In the genomic region with DNA sequence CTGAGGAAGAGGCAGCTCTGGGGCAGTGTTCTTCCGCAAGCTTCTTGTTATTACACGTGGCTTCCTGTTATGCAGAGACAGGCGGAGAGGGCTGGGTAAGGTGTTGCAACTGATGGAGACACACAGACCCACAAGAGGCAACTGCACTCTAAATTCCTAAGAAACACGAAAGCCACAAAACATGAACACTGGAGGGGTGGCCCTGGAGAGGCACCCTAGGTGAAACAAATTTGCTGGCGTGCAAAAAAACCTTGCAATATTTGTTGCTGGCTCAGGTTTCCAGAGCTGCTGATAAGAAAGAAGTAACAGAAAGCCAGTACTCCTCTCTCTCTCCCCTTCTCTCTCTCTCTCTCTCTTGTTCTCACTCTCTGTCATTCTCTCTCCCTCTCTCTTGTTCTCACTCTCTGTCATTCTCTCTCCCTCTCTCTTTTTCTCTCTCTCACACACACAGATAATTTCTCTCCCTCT, we compare ENCODE assay signal across 8 cellular contexts. TPM values are rescaled to one million over a fixed set of nuclear protein-coding genes. Genes with fewer than 3 reads are reported as not detected.
DNase-seq lines count a peak whose midpoint lies in the region; ATAC-seq and TF ChIP-seq lines count a peak whose summit lies in the region.

No MANE protein-coding gene starts in this region.

- H3K27ac Mint-ChIP-seq in endodermal cell, result no peak overlapping the region

- in situ Hi-C loops in KBM-7 (cut with MboI; ENCODE audit: low pct_unique_long_range_greater_than_20kb, low sequenced_read_pairs), result no loop called here

- no peaks in the 10 kb centered on the region; the same call in 1 of the 2 replicates for H3K36me3 ChIP-seq in DOHH2 (ENCODE audit: control insufficient read depth, low read length)
- H3K36me3 ChIP-seq in WERI-Rb-1, result no peaks in the 10 kb centered on the region
- no peaks in the 10 kb centered on the region for H3K36me3 ChIP-seq in BE2C
- no peaks in the 10 kb centered on the region for H3K36me3 ChIP-seq in endodermal cell (ENCODE audit: control insufficient read depth, insufficient read depth, low read length)

- no peak overlapping the region for H3K9ac ChIP-seq in endodermal cell (ENCODE audit: extremely low read depth, low read length, poor library complexity, severe bottlenecking)

- H3F3A ChIP-seq in DOHH2 (ENCODE audit: control insufficient read depth, insufficient read depth), result peaks cover 37% of the 10 kb centered on the region

- H3K36me3 Mint-ChIP-seq in endodermal cell (ENCODE audit: low read depth), result no peaks in the 10 kb centered on the region

- H3K4me1 Mint-ChIP-seq in endodermal cell, result peaks cover 31% of the 10 kb centered on the region

- H3K79me2 ChIP-seq in DOHH2 (ENCODE audit: control insufficient read depth, low read length), result peaks cover 44% of the 10 kb centered on the region

- H3K27me3 ChIP-seq in DOHH2 (ENCODE audit: control insufficient read depth, low read length), result no peaks in the 10 kb centered on the region
- H3K27me3 ChIP-seq in foreskin keratinocyte, result no peaks in the 10 kb centered on the region
- peaks cover 39% of the 10 kb centered on the region for H3K27me3 ChIP-seq in WERI-Rb-1 (ENCODE audit: insufficient read depth, low read depth, severe bottlenecking)
- H3K27me3 ChIP-seq in BE2C, result no peaks in the 10 kb centered on the region
- no peaks in the 10 kb centered on the region for H3K27me3 ChIP-seq in endodermal cell (ENCODE audit: control insufficient read depth, insufficient read depth, low read length, poor library complexity, severe bottlenecking)

- DNase-seq in KBM-7 (peak; percentile 88), foreskin keratinocyte (peak; percentile 50 to 64), WERI-Rb-1 (no peak), BE2C (no peak), endodermal cell (no peak)
- peak; percentile 78 for DNase-seq in activated CD8-positive, alpha-beta memory T cell treated with anti-CD3 and anti-CD28 coated beads for 24 hours
- DNase-seq in stimulated activated CD4-positive, alpha-beta T cell treated with anti-CD3 and anti-CD28 coated beads, Interleukin-15, amount 100 ng/mL, for 24 hours, result peak; percentile 72

- 78 to 83% methylated on average over 3 to 5 of the region's 5 CpGs for WGBS in endodermal cell (ENCODE audit: insufficient coverage in 1 of 2, insufficient read length in 1 of 2), 2 experiments

- H3K4me3 ChIP-seq in DOHH2 (ENCODE audit: low read length) (peak overlapping the region; percentile 65), WERI-Rb-1 (ENCODE audit: low read depth, low read length) (no peak overlapping the region), BE2C (ENCODE audit: low read depth, low read length) (no peak overlapping the region), endodermal cell (ENCODE audit: low read length) (no peak overlapping the region)

- peaks cover 99% of the 10 kb centered on the region for H3K4me1 ChIP-seq in DOHH2 (ENCODE audit: control insufficient read depth, low read length)
- H3K4me1 ChIP-seq in foreskin keratinocyte, result peaks cover 23% of the 10 kb centered on the region
- H3K4me1 ChIP-seq in BE2C, result no peaks in the 10 kb centered on the region
- no peaks in the 10 kb centered on the region for H3K4me1 ChIP-seq in endodermal cell (ENCODE audit: control insufficient read depth, insufficient read depth, low read length)

- H3K27me3 Mint-ChIP-seq in endodermal cell (ENCODE audit: insufficient read depth), result no peaks in the 10 kb centered on the region

- peak overlapping the region; percentile 88 for H3K27ac ChIP-seq in DOHH2 (ENCODE audit: low read depth, low read length)
- H3K27ac ChIP-seq in foreskin keratinocyte, result no peak overlapping the region
- no peak overlapping the region for H3K27ac ChIP-seq in WERI-Rb-1
- no peak overlapping the region for H3K27ac ChIP-seq in endodermal cell (ENCODE audit: low read depth, low read length)

- H3K9me2 ChIP-seq in DOHH2 (replicated peaks; ENCODE audit: control insufficient read depth, low read length), result no peaks in the 10 kb centered on the region

- TF ChIP-seq CTCF in DOHH2 (IDR thresholded peaks at IDR 0.05; ENCODE audit: low read depth, low read length, poor library complexity, severe bottlenecking) (no peak), foreskin keratinocyte (conservative IDR thresholded peaks at IDR 0.05) (no peak), WERI-Rb-1 (IDR thresholded peaks at IDR 0.05; ENCODE audit: low read depth, low read length) (no peak), BE2C (IDR thresholded peaks at IDR 0.05; ENCODE audit: low read depth, low read length) (no peak), endodermal cell (conservative IDR thresholded peaks at IDR 0.05) (no peak)

- H3K4me3 Mint-ChIP-seq in endodermal cell, result no peak overlapping the region

- no peaks in the 10 kb centered on the region for H4K20me1 ChIP-seq in DOHH2 (ENCODE audit: control insufficient read depth, insufficient read depth, low read depth, low read length)

- H3K9me3 ChIP-seq in DOHH2 (ENCODE audit: control insufficient read depth, insufficient read depth, low read length) (no peaks in the 10 kb centered on the region), WERI-Rb-1 (ENCODE audit: severe bottlenecking) (no peaks in the 10 kb centered on the region), BE2C (no peaks in the 10 kb centered on the region), endodermal cell (ENCODE audit: control insufficient read depth, low read length) (no peaks in the 10 kb centered on the region)

- peak; percentile 25 for ATAC-seq in foreskin keratinocyte

- no peaks in the 10 kb centered on the region for H3K9me3 Mint-ChIP-seq in endodermal cell

- H3K4me2 ChIP-seq in DOHH2 (ENCODE audit: low read length), result peak overlapping the region; percentile 83

RNA-seq across cellular contexts. Expression of gene ARHGAP25, which starts 31.8 kb away (rescaled TPM):
- total RNA-seq in foreskin keratinocyte, result 17.5 and 19.6 TPM in 2 replicates
- polyA plus RNA-seq in foreskin keratinocyte, result 15.6 and 15.7 TPM in 2 replicates
- not detected for polyA plus RNA-seq in BE2C (2012; ENCODE audit: insufficient read depth, insufficient read length, low read depth)
- 1 to 10 TPM in 1 of 2 donors, under 1 TPM in 1; 0.82 to 2.6 TPM for total RNA-seq in endodermal cell
- polyA plus RNA-seq in endodermal cell (2013, experiment 1 of 2), result 1.6 TPM
- polyA plus RNA-seq in endodermal cell (2013, experiment 2 of 2), result 1.6 TPM

Comparison
In these comparisons a context has a peak if more than half of its experiments do, and no peak if none do; other contexts are left out.
1. DNase-seq: peak in KBM-7 (single experiment), activated CD8-positive, alpha-beta memory T cell treated with anti-CD3 and anti-CD28 coated beads for 24 hours (single experiment), foreskin keratinocyte (2 of 2) and stimulated activated CD4-positive, alpha-beta T cell treated with anti-CD3 and anti-CD28 coated beads, Interleukin-15, amount 100 ng/mL, for 24 hours (single experiment); none in WERI-Rb-1 (single experiment), BE2C (single experiment) and endodermal cell (single experiment).